In genomic region chr7:9939171-9939570, GRCh38 we compare ENCODE assay signal across 14 cellular contexts.
"Had no signal": no experiment of that assay in that cellular context is flagged by ENCODE, and none has a peak within 500 bp of the region (broad histone marks: within the 10 kb centered on the region; RNA-seq: fewer than 3 reads in every experiment).

No MANE protein-coding gene starts in this region.

- H3K36me3 Mint-ChIP-seq: activated naive CD4-positive, alpha-beta T cell treated with anti-CD3 and anti-CD28 coated beads, Interleukin-2, amount 50 U/mL, for 24 hours; memory B cell; natural killer cell treated with Interleukin-12 subunit alpha and Interleukin-12 subunit beta and Interleukin-15 and Interleukin-18, amount 100 ng/mL, for 72 hours had no signal

- H3K4me1 Mint-ChIP-seq: activated naive CD4-positive, alpha-beta T cell treated with anti-CD3 and anti-CD28 coated beads, Interleukin-2, amount 50 U/mL, for 24 hours; memory B cell; stimulated activated naive CD8-positive, alpha-beta T cell treated with anti-CD3 and anti-CD28 coated beads, Interleukin-15, amount 100 ng/mL, for 72 hours had no signal

- H3K4me1 ChIP-seq: left ventricle myocardium inferior, sigmoid colon, testis had no signal

- H3K9me3 ChIP-seq: left ventricle myocardium inferior, sigmoid colon, testis had no signal

- H3K27me3 ChIP-seq: brain microvascular endothelial cell, sigmoid colon, testis had no signal

- ATAC-seq: activated CD4-positive, CD25-positive, alpha-beta regulatory T cell treated with anti-CD3 and anti-CD28 coated beads, Interleukin-2, amount 50 U/mL, for 24 hours; effector memory CD8-positive, alpha-beta T cell; natural killer cell treated with Interleukin-12 subunit alpha and Interleukin-12 subunit beta and Interleukin-15 and Interleukin-18, amount 100 ng/mL, for 72 hours; stimulated activated naive CD8-positive, alpha-beta T cell treated with anti-CD3 and anti-CD28 coated beads, Interleukin-15, amount 100 ng/mL, for 72 hours had no signal

- H3K27ac ChIP-seq: brain microvascular endothelial cell, left ventricle myocardium inferior, sigmoid colon, testis had no signal

- H3K4me3 ChIP-seq: sigmoid colon, testis had no signal

- H3K9me3 Mint-ChIP-seq: activated naive CD4-positive, alpha-beta T cell treated with anti-CD3 and anti-CD28 coated beads, Interleukin-2, amount 50 U/mL, for 24 hours; dendritic cell treated with granulocyte-macrophage colony-stimulating factor and Interleukin-4, amounts not matched to agents 40 ng/mL and 50 ng/mL, for 4 days; effector memory CD8-positive, alpha-beta T cell had no signal

- H3K27me3 Mint-ChIP-seq: activated naive CD4-positive, alpha-beta T cell treated with anti-CD3 and anti-CD28 coated beads, Interleukin-2, amount 50 U/mL, for 24 hours; dendritic cell treated with granulocyte-macrophage colony-stimulating factor and Interleukin-4, amounts not matched to agents 40 ng/mL and 50 ng/mL, for 4 days; effector memory CD8-positive, alpha-beta T cell; memory B cell; natural killer cell treated with Interleukin-12 subunit alpha and Interleukin-12 subunit beta and Interleukin-15 and Interleukin-18, amount 100 ng/mL, for 72 hours; stimulated activated naive CD8-positive, alpha-beta T cell treated with anti-CD3 and anti-CD28 coated beads, Interleukin-15, amount 100 ng/mL, for 72 hours had no signal

- H3K27ac Mint-ChIP-seq: activated naive CD4-positive, alpha-beta T cell treated with anti-CD3 and anti-CD28 coated beads, Interleukin-2, amount 50 U/mL, for 24 hours; dendritic cell treated with granulocyte-macrophage colony-stimulating factor and Interleukin-4, amounts not matched to agents 40 ng/mL and 50 ng/mL, for 4 days; effector memory CD8-positive, alpha-beta T cell; memory B cell; natural killer cell treated with Interleukin-12 subunit alpha and Interleukin-12 subunit beta and Interleukin-15 and Interleukin-18, amount 100 ng/mL, for 72 hours; stimulated activated naive CD8-positive, alpha-beta T cell treated with anti-CD3 and anti-CD28 coated beads, Interleukin-15, amount 100 ng/mL, for 72 hours had no signal

- H3K4me3 Mint-ChIP-seq: activated naive CD4-positive, alpha-beta T cell treated with anti-CD3 and anti-CD28 coated beads, Interleukin-2, amount 50 U/mL, for 24 hours; dendritic cell treated with granulocyte-macrophage colony-stimulating factor and Interleukin-4, amounts not matched to agents 40 ng/mL and 50 ng/mL, for 4 days; effector memory CD8-positive, alpha-beta T cell; memory B cell; natural killer cell treated with Interleukin-12 subunit alpha and Interleukin-12 subunit beta and Interleukin-15 and Interleukin-18, amount 100 ng/mL, for 72 hours; stimulated activated naive CD8-positive, alpha-beta T cell treated with anti-CD3 and anti-CD28 coated beads, Interleukin-15, amount 100 ng/mL, for 72 hours had no signal

- H3K36me3 ChIP-seq: brain microvascular endothelial cell, left ventricle myocardium inferior, sigmoid colon had no signal

- DNase-seq: brain microvascular endothelial cell; effector memory CD8-positive, alpha-beta T cell; glutamatergic neuron; left ventricle myocardium inferior; sigmoid colon; stimulated activated CD4-positive, alpha-beta T cell treated with anti-CD3 and anti-CD28 coated beads, Interleukin-4, amount 100 ng/mL, for 1 hour; stimulated activated naive CD8-positive, alpha-beta T cell treated with anti-CD3 and anti-CD28 coated beads, Interleukin-15, amount 100 ng/mL, for 72 hours; T-helper 2 cell; testis had no signal
